ENCODE assay signal across 9 cellular contexts in genomic region chr1:169452921-169453320, GRCh38. TPM values are rescaled to one million over a fixed set of nuclear protein-coding genes. Genes with fewer than 3 reads are reported as not detected.
"Had no signal": no experiment of that assay in that cellular context is flagged by ENCODE, and none has a peak within 500 bp of the region (broad histone marks: within the 10 kb centered on the region; RNA-seq: fewer than 3 reads in every experiment).

No MANE protein-coding gene starts in this region.

- H3K4me3 Mint-ChIP-seq: H9, IgD-negative memory B cell had no signal

- H3K27ac Mint-ChIP-seq: H9, IgD-negative memory B cell had no signal

- H2AFZ ChIP-seq: GM23248 had no signal

- H3K27ac ChIP-seq: GM23248, HL-60 had no signal

- DNase-seq: GM23248, H9, HCEC 1CT, KG1 had no signal

- H3K4me1 Mint-ChIP-seq: IgD-negative memory B cell had no signal

- ATAC-seq: HepG2 had no signal

- FAIRE-seq: H1, H54, HepG2 had no signal

- H3K9ac ChIP-seq: GM23248 had no signal

- H3K4me3 ChIP-seq: GM23248 had no signal

RNA-seq across cellular contexts. Expression of gene CCDC181, which starts 25.6 kb away (rescaled TPM):
- total RNA-seq: GM23248 had no signal
- polyA plus RNA-seq: GM23248, HepG2, IgD-negative memory B cell had no signal
